30 cellular contexts compared by ENCODE assay signal in genomic region chr7:149778327-149778637, GRCh38. TPM values are rescaled to one million over a fixed set of nuclear protein-coding genes. Genes with fewer than 3 reads are reported as not detected.
"Had no signal": no experiment of that assay in that cellular context is flagged by ENCODE, and none has a peak within 500 bp of the region (broad histone marks: within the 10 kb centered on the region; RNA-seq: fewer than 3 reads in every experiment).

No MANE protein-coding gene starts in this region.

- DNase-seq: activated CD4-positive, alpha-beta memory T cell treated with anti-CD3 and anti-CD28 coated beads, Interleukin-2, amount 10 ng/mL, durations not matched to agents 7 days and 5 days; activated CD4-positive, alpha-beta T cell treated with anti-CD3 and anti-CD28 coated beads for 36 hours; activated CD4-positive, alpha-beta T cell treated with anti-CD3 and anti-CD28 coated beads, Interleukin-2, amount 10 ng/mL, durations not matched to agents 24 days and 14 days; activated CD4-positive, CD25-positive, alpha-beta regulatory T cell; activated CD4-positive, CD25-positive, alpha-beta regulatory T cell treated with anti-CD3 and anti-CD28 coated beads, Interleukin-2, amount 50 U/mL, for 72 hours; activated effector memory CD4-positive, alpha-beta T cell treated with anti-CD3 and anti-CD28 coated beads, Interleukin-2, amount 50 U/mL, for 16 hours; activated naive CD4-positive, alpha-beta T cell treated with anti-CD3 and anti-CD28 coated beads for 36 hours; activated naive CD8-positive, alpha-beta T cell treated with anti-CD3 and anti-CD28 coated beads for 36 hours; activated naive CD8-positive, alpha-beta T cell treated with anti-CD3 and anti-CD28 coated beads, Interleukin-2, amount 50 U/mL, for 24 hours; activated T-cell treated with anti-CD3 and anti-CD28 coated beads, Interleukin-2, amount 50 U/mL, for 4 hours; adrenal gland; amygdala; aorta; body of pancreas; central memory CD4-positive, alpha-beta T cell; cerebellar nuclear complex; colonic mucosa; effector CD8-positive, alpha-beta T cell; esophagus squamous epithelium; foreskin melanocyte; T-helper 2 cell had no signal

- H3K36me3 Mint-ChIP-seq: activated naive CD4-positive, alpha-beta T cell treated with anti-CD3 and anti-CD28 coated beads, Interleukin-2, amount 50 U/mL, for 24 hours; activated naive CD8-positive, alpha-beta T cell treated with anti-CD3 and anti-CD28 coated beads for 36 hours had no signal

- H3K36me3 ChIP-seq: adrenal gland, cardiac muscle cell, colonic mucosa, esophagus squamous epithelium, gastroesophageal sphincter had no signal

- H3K4me1 Mint-ChIP-seq: activated CD4-positive, alpha-beta T cell treated with anti-CD3 and anti-CD28 coated beads, Interleukin-2, amount 10 ng/mL, durations not matched to agents 24 days and 14 days had no signal

- H3K27me3 Mint-ChIP-seq: activated naive CD4-positive, alpha-beta T cell treated with anti-CD3 and anti-CD28 coated beads, Interleukin-2, amount 50 U/mL, for 24 hours had no signal

- H3K27ac Mint-ChIP-seq: activated CD4-positive, alpha-beta memory T cell treated with anti-CD3 and anti-CD28 coated beads, Interleukin-2, amount 10 ng/mL, durations not matched to agents 7 days and 5 days; activated CD4-positive, alpha-beta T cell treated with anti-CD3 and anti-CD28 coated beads for 36 hours; activated CD4-positive, alpha-beta T cell treated with anti-CD3 and anti-CD28 coated beads, Interleukin-2, amount 10 ng/mL, durations not matched to agents 24 days and 14 days; activated naive CD4-positive, alpha-beta T cell treated with anti-CD3 and anti-CD28 coated beads for 36 hours; activated naive CD4-positive, alpha-beta T cell treated with anti-CD3 and anti-CD28 coated beads, Interleukin-2, amount 50 U/mL, for 24 hours; activated naive CD8-positive, alpha-beta T cell treated with anti-CD3 and anti-CD28 coated beads for 36 hours; activated naive CD8-positive, alpha-beta T cell treated with anti-CD3 and anti-CD28 coated beads, Interleukin-2, amount 50 U/mL, for 24 hours; activated T-helper 1 cell treated with anti-CD3 and anti-CD28 coated beads, Interleukin-12 subunit alpha, Interleukin-12 subunit beta, Interleukin-2, Interleukin-4 antibody, amounts not matched to agents 30 ng/mL and 10 ng/mL and 1 ng/mL, durations not matched to agents 14 hours and 24 hours and 36 hours; activated T-helper 2 cell treated with anti-CD3 and anti-CD28 coated beads, Interferon-gamma antibody, Interleukin-2, Interleukin-4, amounts not matched to agents 10 μg/mL and 5 μg/mL and 100 μg/mL, durations not matched to agents 14 hours and 24 hours and 36 hours had no signal

- H3K4me3 ChIP-seq: adrenal gland, body of pancreas, cardiac muscle cell, colonic mucosa, esophagus squamous epithelium, gastroesophageal sphincter had no signal

- H3K4me1 ChIP-seq: colonic mucosa had no signal

- H3K9me3 ChIP-seq: adrenal gland, body of pancreas, colonic mucosa, esophagus squamous epithelium, gastroesophageal sphincter had no signal

- ATAC-seq: activated CD4-positive, alpha-beta T cell treated with anti-CD3 and anti-CD28 coated beads for 36 hours; activated naive CD8-positive, alpha-beta T cell treated with anti-CD3 and anti-CD28 coated beads, Interleukin-2, amount 50 U/mL, for 24 hours; activated T-cell treated with anti-CD3 and anti-CD28 coated beads, Interleukin-2, amount 50 U/mL, for 4 hours; body of pancreas; gastroesophageal sphincter had no signal

- H3K27me3 ChIP-seq: adrenal gland, body of pancreas, cardiac muscle cell, colonic mucosa had no signal

- H3K4me3 Mint-ChIP-seq: activated CD4-positive, alpha-beta memory T cell treated with anti-CD3 and anti-CD28 coated beads, Interleukin-2, amount 10 ng/mL, durations not matched to agents 7 days and 5 days; activated CD4-positive, alpha-beta T cell treated with anti-CD3 and anti-CD28 coated beads for 36 hours; activated CD4-positive, alpha-beta T cell treated with anti-CD3 and anti-CD28 coated beads, Interleukin-2, amount 10 ng/mL, durations not matched to agents 24 days and 14 days; activated naive CD4-positive, alpha-beta T cell treated with anti-CD3 and anti-CD28 coated beads for 36 hours; activated naive CD4-positive, alpha-beta T cell treated with anti-CD3 and anti-CD28 coated beads, Interleukin-2, amount 50 U/mL, for 24 hours; activated naive CD8-positive, alpha-beta T cell treated with anti-CD3 and anti-CD28 coated beads for 36 hours; activated naive CD8-positive, alpha-beta T cell treated with anti-CD3 and anti-CD28 coated beads, Interleukin-2, amount 50 U/mL, for 24 hours; activated T-cell treated with anti-CD3 and anti-CD28 coated beads, Interleukin-2, amount 50 U/mL, for 4 hours; activated T-helper 1 cell treated with anti-CD3 and anti-CD28 coated beads, Interleukin-12 subunit alpha, Interleukin-12 subunit beta, Interleukin-2, Interleukin-4 antibody, amounts not matched to agents 30 ng/mL and 10 ng/mL and 1 ng/mL, durations not matched to agents 14 hours and 24 hours and 36 hours had no signal

- H3K9me3 Mint-ChIP-seq: activated CD4-positive, alpha-beta memory T cell treated with anti-CD3 and anti-CD28 coated beads, Interleukin-2, amount 10 ng/mL, durations not matched to agents 7 days and 5 days; activated CD4-positive, alpha-beta T cell treated with anti-CD3 and anti-CD28 coated beads, Interleukin-2, amount 10 ng/mL, durations not matched to agents 24 days and 14 days; activated naive CD4-positive, alpha-beta T cell treated with anti-CD3 and anti-CD28 coated beads for 36 hours; activated naive CD4-positive, alpha-beta T cell treated with anti-CD3 and anti-CD28 coated beads, Interleukin-2, amount 50 U/mL, for 24 hours; activated naive CD8-positive, alpha-beta T cell treated with anti-CD3 and anti-CD28 coated beads for 36 hours; activated naive CD8-positive, alpha-beta T cell treated with anti-CD3 and anti-CD28 coated beads, Interleukin-2, amount 50 U/mL, for 24 hours; activated T-cell treated with anti-CD3 and anti-CD28 coated beads, Interleukin-2, amount 50 U/mL, for 4 hours; activated T-helper 1 cell treated with anti-CD3 and anti-CD28 coated beads, Interleukin-12 subunit alpha, Interleukin-12 subunit beta, Interleukin-2, Interleukin-4 antibody, amounts not matched to agents 30 ng/mL and 10 ng/mL and 1 ng/mL, durations not matched to agents 14 hours and 24 hours and 36 hours; activated T-helper 2 cell treated with anti-CD3 and anti-CD28 coated beads, Interferon-gamma antibody, Interleukin-2, Interleukin-4, amounts not matched to agents 10 μg/mL and 5 μg/mL and 100 μg/mL, durations not matched to agents 14 hours and 24 hours and 36 hours had no signal

- FAIRE-seq: endometrium, endothelial cell of umbilical vein had no signal

- H3K27ac ChIP-seq: adrenal gland, body of pancreas, cardiac muscle cell, colonic mucosa, epithelial cell of prostate, esophagus squamous epithelium, gastroesophageal sphincter had no signal

RNA-seq across cellular contexts. Expression of gene ZNF467, which starts 4.9 kb away (rescaled TPM):
- total RNA-seq: activated T-helper 2 cell treated with anti-CD3 and anti-CD28 coated beads, Interferon-gamma antibody, Interleukin-2, Interleukin-4, amounts not matched to agents 10 μg/mL and 5 μg/mL and 100 μg/mL, durations not matched to agents 14 hours and 24 hours and 36 hours; T-helper 1 cell treated with Interleukin-12 subunit alpha and Interleukin-12 subunit beta and Interleukin-4 antibody, amounts not matched to agents 30 ng/mL and 1 ng/mL, for 36 hours had no signal
